9 cellular contexts compared by ENCODE assay signal in the genomic region with DNA sequence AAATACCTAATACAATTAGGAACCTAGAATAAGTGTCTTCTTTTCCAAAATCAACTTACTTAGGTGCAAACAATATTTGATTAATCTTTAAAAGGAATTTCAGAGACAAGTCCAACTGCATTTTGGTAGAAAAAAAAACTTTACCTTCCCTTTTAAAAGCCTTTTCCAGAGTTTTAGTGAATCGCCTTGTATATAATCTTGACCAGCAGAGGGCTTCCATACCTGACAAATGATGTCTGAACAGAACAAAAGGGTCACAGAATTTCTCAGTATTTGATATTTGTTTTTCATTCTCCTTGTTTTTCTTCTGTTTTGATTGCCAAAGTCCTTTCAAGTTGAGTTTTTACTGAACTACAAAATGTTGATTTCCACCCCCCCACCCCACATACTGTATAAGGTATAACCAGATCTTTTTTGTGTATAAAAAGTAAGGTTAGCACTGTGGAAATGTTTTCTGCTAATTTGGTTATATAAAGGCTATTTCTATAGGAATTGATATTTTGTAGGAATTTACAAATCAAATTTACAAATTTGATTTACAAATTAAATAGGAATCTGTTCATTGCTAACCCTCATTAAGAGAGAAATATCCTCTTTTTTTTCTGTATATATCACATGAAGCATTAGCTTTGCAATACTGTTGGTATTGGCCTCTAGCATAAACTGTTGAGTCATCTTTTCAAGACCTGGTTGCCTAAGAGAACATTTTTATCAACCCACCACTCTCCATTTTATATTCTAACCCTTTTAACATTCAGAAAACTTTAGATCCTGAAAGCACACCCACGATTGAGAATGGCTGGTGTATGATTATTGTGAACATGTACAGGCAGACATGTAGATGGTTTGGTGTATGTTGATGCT.
DNase-seq lines count a peak whose midpoint lies in the region; ATAC-seq, FAIRE-seq and TF ChIP-seq lines count a peak whose summit lies in the region.
"Had no signal": no experiment of that assay in that cellular context is flagged by ENCODE, and none has a peak within 500 bp of the region (broad histone marks: within the 10 kb centered on the region; RNA-seq: fewer than 3 reads in every experiment).

No MANE protein-coding gene starts in this region.

- H2AFZ ChIP-seq in H1 (ENCODE audit: low read length): no peak overlapping the region

- H3K27ac ChIP-seq in H1 (ENCODE audit: low read depth, low read length): no peak overlapping the region
- H3K27ac ChIP-seq: skin epidermis had no signal

- H3K4me3 ChIP-seq in H1 (ENCODE audit: extremely low read depth in 1 of 4, insufficient read depth in 2 of 4, low read depth in 3 of 4, low read length in 4 of 4): no peak overlapping the region
- H3K4me3 ChIP-seq: skin epidermis had no signal

- H4K20me1 ChIP-seq in H1 (replicated peaks in 1 of 2; ENCODE audit: control insufficient read depth in 1 of 2, insufficient read depth in 2 of 2, low read length in 2 of 2): no peaks in the 10 kb centered on the region

- H3K27ac Mint-ChIP-seq in progenitor cell of endocrine pancreas: no peak overlapping the region
- no peak overlapping the region for H3K27ac Mint-ChIP-seq in T-helper 17 cell

- peaks cover 10% of the 10 kb centered on the region for H3K4me1 Mint-ChIP-seq in progenitor cell of endocrine pancreas (ENCODE audit: low read depth)
- H3K4me1 Mint-ChIP-seq in T-helper 17 cell: no peaks in the 10 kb centered on the region

- CTCF ChIA-PET in H1 (lab: Charles Lee; ENCODE audit: partially characterized antibody): interaction anchor here (0.7 to 1.5 kb wide), 7 partner anchors 41 to 603 kb away, joined by 3 to 4 read pairs (median 3); no protein-coding TSS in a partner anchor

- no peak overlapping the region for H3K18ac ChIP-seq in H1 (ENCODE audit: extremely low read depth, low read length)

- no peak overlapping the region for H4K8ac ChIP-seq in H1 (ENCODE audit: extremely low read depth, insufficient read depth, low read length)

- TF ChIP-seq CTCF in H1 (IDR thresholded peaks at IDR 0.05; ENCODE audit: control extremely low read depth in 1 of 3, insufficient read depth in 1 of 3, low read depth in 1 of 3, low read length in 3 of 3) (peak in 2 of 3 experiments; percentile 49 to 63; a peak in 2 of 4 replicates), progenitor cell of endocrine pancreas (IDR thresholded peaks at IDR 0.05; ENCODE audit: unreplicated experiment) (peak; percentile 83)

- no peak overlapping the region for H3K4me3 Mint-ChIP-seq in progenitor cell of endocrine pancreas (ENCODE audit: low read depth)
- no peak overlapping the region for H3K4me3 Mint-ChIP-seq in T-helper 17 cell

- H3K4ac ChIP-seq in H1 (replicated peaks; ENCODE audit: insufficient read length, low read depth, low read length): no peak overlapping the region

- H2BK15ac ChIP-seq in H1 (ENCODE audit: low read length): no peak overlapping the region

- H3K23ac ChIP-seq in H1 (ENCODE audit: insufficient read length): no peak overlapping the region

- H3K27me3 Mint-ChIP-seq in progenitor cell of endocrine pancreas (no peaks in the 10 kb centered on the region), T-helper 17 cell (no peaks in the 10 kb centered on the region)

- POLR2A ChIA-PET in H1 (lab: Charles Lee; ENCODE audit: partially characterized antibody): no interaction called here

- 48% methylated on average over 2 of the region's 2 CpGs; no CpG with 5 or more reads in 1 of the 2 experiments for WGBS in H1 (ENCODE audit: extremely low coverage in 1 of 2, insufficient coverage in 1 of 2, insufficient read length in 1 of 2, insufficient replicate concordance in 2 of 2, low coverage in 1 of 2, low lambda C conversion rate in 2 of 2, missing lambda C conversion rate in 1 of 2), 2 experiments

- no peak overlapping the region for H3K4me2 ChIP-seq in H1 (ENCODE audit: insufficient read depth in 1 of 2, low read depth in 2 of 2, low read length in 2 of 2)

- H3K36me3 Mint-ChIP-seq in progenitor cell of endocrine pancreas (ENCODE audit: insufficient read depth) (no peaks in the 10 kb centered on the region), T-helper 17 cell (ENCODE audit: low read depth) (no peaks in the 10 kb centered on the region)

- peak; percentile 25 for DNase-seq in DMS79 treated with DMSO at 0.1 percent for 48 hours (lab: John Stamatoyannopoulos, UW)
- no peak for DNase-seq in DMS79 (lab: John Stamatoyannopoulos, UW)
- peak; percentile 19 for DNase-seq in MV-4-11 (lab: John Stamatoyannopoulos, UW)
- no peak for DNase-seq in H1 (ENCODE audit: low read depth in 1 of 2, low spot score in 2 of 2)
- DNase-seq in progenitor cell of endocrine pancreas (ENCODE audit: low spot score, unreplicated experiment): no peak
- DNase-seq in effector CD4-positive, alpha-beta T cell: no peak
- no peak for DNase-seq in T-helper 17 cell

- H2BK20ac ChIP-seq in H1 (ENCODE audit: low read length): no peak overlapping the region

- no peaks in the 10 kb centered on the region for H3K36me3 ChIP-seq in H1 (ENCODE audit: control insufficient read depth in 2 of 4, insufficient read depth in 4 of 4, low read length in 3 of 4)

- H3K23me2 ChIP-seq in H1 (ENCODE audit: low read depth, low read length): no peaks in the 10 kb centered on the region

- no peak overlapping the region for H2BK12ac ChIP-seq in H1 (ENCODE audit: low read depth, low read length)

- H3K56ac ChIP-seq in H1 (replicated peaks; ENCODE audit: insufficient read length, low read depth, low read length): no peak overlapping the region

- peak; percentile 72 to 74 for TF ChIP-seq RAD21 in H1 (IDR thresholded peaks at IDR 0.05 in 1 of 2, conservative IDR thresholded peaks at IDR 0.05 in 1 of 2; ENCODE audit: low read depth in 2 of 2, low read length in 2 of 2)

- H3K4me1 ChIP-seq in H1 (replicated peaks in 1 of 4; ENCODE audit: control insufficient read depth in 3 of 4, insufficient read depth in 4 of 4, low read length in 3 of 4): no peaks in the 10 kb centered on the region

- H3K9me3 ChIP-seq in H1 (ENCODE audit: insufficient read depth in 2 of 2, low read depth in 1 of 2, low read length in 1 of 2): no peaks in the 10 kb centered on the region
- H3K9me3 ChIP-seq in T-helper 17 cell (ENCODE audit: control insufficient read depth, low read length, poor library complexity, severe bottlenecking): no peaks in the 10 kb centered on the region

- no peak overlapping the region for H2BK120ac ChIP-seq in H1 (replicated peaks; ENCODE audit: low read depth, low read length)

- peaks cover 9% of the 10 kb centered on the region for H3K9me3 Mint-ChIP-seq in progenitor cell of endocrine pancreas (ENCODE audit: low read depth)

- H2BK5ac ChIP-seq in H1 (ENCODE audit: low read depth, low read length): no peak overlapping the region

- no peak overlapping the region for H2AK5ac ChIP-seq in H1 (ENCODE audit: low read depth, low read length)

- no peak overlapping the region for H3K9ac ChIP-seq in H1 (replicated peaks in 1 of 4; ENCODE audit: extremely low read depth in 1 of 4, low read depth in 3 of 4, low read length in 3 of 4)

- no peaks in the 10 kb centered on the region for H3K79me2 ChIP-seq in H1 (ENCODE audit: control insufficient read depth in 1 of 2, insufficient read depth in 2 of 2, low read length in 2 of 2)

- no peak for TF ChIP-seq EP300 in H1 (IDR thresholded peaks at IDR 0.05; ENCODE audit: borderline replicate concordance in 1 of 2, low read depth in 2 of 2, low read length in 2 of 2)

- no peak for FAIRE-seq in H1 (lab: Jason Lieb, UNC)

- no peak overlapping the region for H4K5ac ChIP-seq in H1 (ENCODE audit: insufficient read length, low read depth, low read length)

- no peak overlapping the region for H3K14ac ChIP-seq in H1 (ENCODE audit: insufficient read length)

- H4K91ac ChIP-seq in H1 (replicated peaks; ENCODE audit: insufficient read length, low read length): no peak overlapping the region

- peaks cover 0 to under 1% (median 0%) of the 10 kb centered on the region in 4 experiments; a peak in 3 of 7 replicates for H3K27me3 ChIP-seq in H1 (replicated peaks in 1 of 4; ENCODE audit: control insufficient read depth in 3 of 4, extremely low read depth in 1 of 4, insufficient read depth in 3 of 4, low read length in 3 of 4)

- H3K79me1 ChIP-seq in H1 (ENCODE audit: low read depth, low read length): no peaks in the 10 kb centered on the region

- ATAC-seq in GM18873 (IDR thresholded peaks at IDR 0.05; ENCODE audit: low FRiP score, unreplicated experiment) (no peak), T-helper 17 cell (no peak)

- TF ChIP-seq POLR2A in H1 (IDR thresholded peaks at IDR 0.05; ENCODE audit: control extremely low read depth in 1 of 2, low read depth in 2 of 2, low read length in 2 of 2): no peak

TF ChIP-seq in H1, 55 proteins besides CTCF, POLR2A, EP300 and RAD21 (continues in another document):
- TF ChIP-seq NANOG (IDR thresholded peaks at IDR 0.05; ENCODE audit: insufficient read depth, low read depth, low read length, poor library complexity, severe bottlenecking) (no peak), HDAC2 (IDR thresholded peaks at IDR 0.05; ENCODE audit: borderline replicate concordance in 1 of 2, low read depth in 2 of 2, low read length in 2 of 2) (no peak), SIRT6 (IDR thresholded peaks at IDR 0.05; ENCODE audit: low read length) (no peak), ATF3 (IDR thresholded peaks at IDR 0.05; ENCODE audit: insufficient read depth, low read depth, low read length) (no peak), SP4 (IDR thresholded peaks at IDR 0.05; ENCODE audit: low read length) (no peak), EZH2 (IDR thresholded peaks at IDR 0.05; ENCODE audit: low read depth, low read length, severe bottlenecking) (no peak), JUN (IDR thresholded peaks at IDR 0.05; ENCODE audit: low read depth, low read length) (no peak), FOSL1 (IDR thresholded peaks at IDR 0.05; ENCODE audit: insufficient read depth, low read depth, low read length) (no peak), SP2 (IDR thresholded peaks at IDR 0.05; ENCODE audit: low read length) (no peak), SIX5 (IDR thresholded peaks at IDR 0.05; ENCODE audit: low read depth, low read length) (no peak), TBP (IDR thresholded peaks at IDR 0.05; ENCODE audit: low read depth, low read length) (no peak)
- TF ChIP-seq, protein P1, sequence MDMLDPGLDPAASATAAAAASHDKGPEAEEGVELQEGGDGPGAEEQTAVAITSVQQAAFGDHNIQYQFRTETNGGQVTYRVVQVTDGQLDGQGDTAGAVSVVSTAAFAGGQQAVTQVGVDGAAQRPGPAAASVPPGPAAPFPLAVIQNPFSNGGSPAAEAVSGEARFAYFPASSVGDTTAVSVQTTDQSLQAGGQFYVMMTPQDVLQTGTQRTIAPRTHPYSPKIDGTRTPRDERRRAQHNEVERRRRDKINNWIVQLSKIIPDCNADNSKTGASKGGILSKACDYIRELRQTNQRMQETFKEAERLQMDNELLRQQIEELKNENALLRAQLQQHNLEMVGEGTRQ (IDR thresholded peaks at IDR 0.05; ENCODE audit: low read length): no peak

Comparison
In these comparisons a context has a peak if more than half of its experiments do, and no peak if none do; other contexts are left out.
1. DNase-seq: peak in DMS79 treated with DMSO at 0.1 percent for 48 hours (single experiment) and MV-4-11 (single experiment); none in DMS79 (single experiment), H1 (0 of 2), progenitor cell of endocrine pancreas (single experiment), effector CD4-positive, alpha-beta T cell (single experiment) and T-helper 17 cell (0 of 3).